Comparison of ENCODE assay signal across 10 cellular contexts in genomic region chr3:16912400-16913263, GRCh38.
A peak's percentile ranks its signal among the peaks of the same experiment; 100 is the strongest.
DNase-seq lines count a peak whose midpoint lies in the region; ATAC-seq lines count a peak whose summit lies in the region.
"Had no signal": no experiment of that assay in that cellular context is flagged by ENCODE, and none has a peak within 500 bp of the region (broad histone marks: within the 10 kb centered on the region; RNA-seq: fewer than 3 reads in every experiment).

No MANE protein-coding gene starts in this region.

- DNase-seq in central memory CD8-positive, alpha-beta T cell (ENCODE audit: low spot score in 2 of 2), result no peak
- DNase-seq in COLO668 (lab: John Stamatoyannopoulos, UW; ENCODE audit: unreplicated experiment), result no peak
- no peak for DNase-seq in SW480 (ENCODE audit: low spot score)
- DNase-seq in posterior cingulate gyrus, result no peak
- no peak for DNase-seq in EL
- DNase-seq: activated CD8-positive, alpha-beta memory T cell treated with anti-CD3 and anti-CD28 coated beads, Interleukin-2, amount 10 ng/mL, durations not matched to agents 7 days and 5 days; erythroblast had no signal

- H3K27me3 Mint-ChIP-seq in central memory CD8-positive, alpha-beta T cell, result no peaks in the 10 kb centered on the region
- H3K27me3 Mint-ChIP-seq: activated CD8-positive, alpha-beta memory T cell treated with anti-CD3 and anti-CD28 coated beads, Interleukin-2, amount 10 ng/mL, durations not matched to agents 7 days and 5 days had no signal

- peaks cover 65% of the 10 kb centered on the region for H3K4me1 Mint-ChIP-seq in central memory CD8-positive, alpha-beta T cell

- H3K36me3 Mint-ChIP-seq in central memory CD8-positive, alpha-beta T cell (ENCODE audit: insufficient read depth), result no peaks in the 10 kb centered on the region

- ATAC-seq in GM18498 (IDR thresholded peaks at IDR 0.05; ENCODE audit: unreplicated experiment), result peak; percentile 94
- ATAC-seq in GM21381 (IDR thresholded peaks at IDR 0.05; ENCODE audit: unreplicated experiment), result peak; percentile 94
- peak; percentile 98 for ATAC-seq in HG03354 (IDR thresholded peaks at IDR 0.05; ENCODE audit: poor library complexity, severe bottlenecking, unreplicated experiment)
- ATAC-seq in central memory CD8-positive, alpha-beta T cell (replicated peaks; ENCODE audit: extremely low read depth, poor library complexity, severe bottlenecking), result no peak
- ATAC-seq: activated CD8-positive, alpha-beta memory T cell treated with anti-CD3 and anti-CD28 coated beads, Interleukin-2, amount 10 ng/mL, durations not matched to agents 7 days and 5 days had no signal

- H3K9me3 Mint-ChIP-seq in central memory CD8-positive, alpha-beta T cell, result no peaks in the 10 kb centered on the region

- peak overlapping the region; percentile 2 for H3K27ac Mint-ChIP-seq in central memory CD8-positive, alpha-beta T cell (ENCODE audit: low read depth)
- H3K27ac Mint-ChIP-seq: activated CD8-positive, alpha-beta memory T cell treated with anti-CD3 and anti-CD28 coated beads, Interleukin-2, amount 10 ng/mL, durations not matched to agents 7 days and 5 days had no signal

- intact Hi-C loops in posterior cingulate gyrus (cut with DNase I), result no loop called here

- H3K4me3 Mint-ChIP-seq in central memory CD8-positive, alpha-beta T cell, result peak overlapping the region; percentile 0
- H3K4me3 Mint-ChIP-seq: activated CD8-positive, alpha-beta memory T cell treated with anti-CD3 and anti-CD28 coated beads, Interleukin-2, amount 10 ng/mL, durations not matched to agents 7 days and 5 days had no signal
